8 cellular contexts compared by ENCODE assay signal in the genomic region with DNA sequence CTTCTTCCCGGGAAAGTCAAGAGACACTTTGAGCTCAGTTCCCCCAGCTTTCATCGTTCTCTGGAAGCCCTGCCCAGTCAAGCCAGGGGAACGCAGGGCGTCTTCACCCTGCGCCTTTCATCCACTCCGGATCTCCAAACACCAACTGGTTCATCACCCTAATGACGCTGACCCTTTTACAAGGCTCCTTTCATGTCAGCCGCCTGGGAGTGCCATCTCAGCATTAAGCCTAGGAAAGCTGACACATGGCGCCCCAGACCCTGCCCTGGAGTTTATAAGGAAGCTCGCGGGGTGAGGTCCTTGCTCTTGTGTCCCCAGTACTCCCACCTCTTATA. TPM values are rescaled to one million over a fixed set of nuclear protein-coding genes. Genes with fewer than 3 reads are reported as not detected.
A peak's percentile ranks its signal among the peaks of the same experiment; 100 is the strongest.
DNase-seq lines count a peak whose midpoint lies in the region; ATAC-seq and TF ChIP-seq lines count a peak whose summit lies in the region.

No MANE protein-coding gene starts in this region.

- TF ChIP-seq CTCF in cardiac muscle cell (IDR thresholded peaks at IDR 0.05; ENCODE audit: low read depth, low read length) (no peak), fibroblast of mammary gland (conservative IDR thresholded peaks at IDR 0.05; ENCODE audit: control insufficient read depth, insufficient read depth, low read depth, low read length) (no peak), gastrocnemius medialis (IDR thresholded peaks at IDR 0.05 in 4 of 5, conservative IDR thresholded peaks at IDR 0.05 in 1 of 5) (no peak)

- H3K27ac Mint-ChIP-seq in T-cell = peak overlapping the region; percentile 93 to 99

- H3K27me3 ChIP-seq in cardiac muscle cell (no peaks in the 10 kb centered on the region), gastrocnemius medialis (no peaks in the 10 kb centered on the region)

- H3K4me3 ChIP-seq in cardiac muscle cell (peak overlapping the region; percentile 64), fibroblast of mammary gland (ENCODE audit: control insufficient read depth, low read depth, low read length) (peak overlapping the region; percentile 97), gastrocnemius medialis (peak overlapping the region; percentile 85 to 98 (median 89))

- CTCF ChIA-PET in T-cell (lab: Charles Lee) = interaction anchor here in 1 of 2 donors (0.6 to 1.9 kb wide), 10 partner anchors 9 to 1466 kb away, joined by 3 to 11 read pairs (median 4); a partner anchor contains a TSS

- peak overlapping the region; percentile 93 to 100 (median 99) for H3K4me3 Mint-ChIP-seq in T-cell

- intact Hi-C loops in left ventricle myocardium superior (cut with micrococcal nuclease) = no loop called here
- intact Hi-C loops in gastrocnemius medialis (cut with DNase I; ENCODE audit: low total_unique reads) = loop anchor here (2.0 to 5.0 kb wide), 2 partner anchors 51 to 231 kb away; a partner anchor contains a TSS

- H3K9me3 ChIP-seq in cardiac muscle cell (ENCODE audit: low read depth) (no peaks in the 10 kb centered on the region), gastrocnemius medialis (no peaks in the 10 kb centered on the region)

- POLR2A ChIA-PET in T-cell (lab: Charles Lee) = interaction anchor here (0.8 to 1.6 kb wide), 5 partner anchors 27 to 96 kb away, joined by 3 to 15 read pairs (median 4); a partner anchor contains a TSS

- DNase-seq in cardiac muscle cell (ENCODE audit: low read depth in 1 of 2, low spot score in 1 of 2) (no peak), left ventricle myocardium superior (no peak), T-cell (no peak), fibroblast of mammary gland (ENCODE audit: low read depth) (no peak), gastrocnemius medialis (no peak), OCI-M2 (lab: John Stamatoyannopoulos, UW; ENCODE audit: unreplicated experiment) (no peak)

- peaks cover 68 to 81% (median 74%) of the 10 kb centered on the region in 3 donors for H3K4me1 Mint-ChIP-seq in T-cell

- peak overlapping the region; percentile 94 for H3K27ac ChIP-seq in cardiac muscle cell
- H3K27ac ChIP-seq in gastrocnemius medialis = peak overlapping the region; percentile 88 to 98 (median 92)

- TF ChIP-seq POLR2A in gastrocnemius medialis (IDR thresholded peaks at IDR 0.05) = no peak

- no peaks in the 10 kb centered on the region for H3K27me3 Mint-ChIP-seq in T-cell

- in situ Hi-C loops in gastrocnemius medialis (cut with MboI; ENCODE audit: low sequenced_read_pairs in 4 of 4) = no loop called here

- H3K4me1 ChIP-seq in cardiac muscle cell (ENCODE audit: low read depth) = peaks cover 13% of the 10 kb centered on the region
- peaks cover 60 to 61% of the 10 kb centered on the region in 2 donors for H3K4me1 ChIP-seq in gastrocnemius medialis

- peaks cover 4% of the 10 kb centered on the region for H3K36me3 Mint-ChIP-seq in T-cell

- H3K36me3 ChIP-seq in cardiac muscle cell (peaks cover 9% of the 10 kb centered on the region), gastrocnemius medialis (peaks cover 0 to 12% of the 10 kb centered on the region in 2 donors)

- ATAC-seq in left ventricle myocardium superior (no peak), T-cell (replicated peaks in 1 of 4) (peak in 3 of 4 experiments; percentile 0 to 5 (median 2)), gastrocnemius medialis (no peak), GM18870 (IDR thresholded peaks at IDR 0.05; ENCODE audit: unreplicated experiment) (no peak), HG03442 (IDR thresholded peaks at IDR 0.05; ENCODE audit: unreplicated experiment) (no peak)

- H3K9me3 Mint-ChIP-seq in T-cell = no peaks in the 10 kb centered on the region

RNA-seq across cellular contexts. Expression of a gene that starts 0.6 kb away (rescaled TPM):
- total RNA-seq in cardiac muscle cell (66.6 and 79.2 TPM in 2 replicates), left ventricle myocardium superior (76.6 TPM), T-cell (100 to 1,000 TPM; 107 to 129 (median 112) TPM), gastrocnemius medialis (10 to 100 TPM; 64.4 to 78.9 (median 66.4) TPM)
- polyA plus RNA-seq in cardiac muscle cell = 83.8 and 90.0 TPM in 2 replicates

RNA-seq across cellular contexts. Expression of a gene that starts 2.1 kb away (rescaled TPM):
- 113 and 125 TPM in 2 replicates for total RNA-seq in cardiac muscle cell
- polyA plus RNA-seq in cardiac muscle cell = 98.2 and 107 TPM in 2 replicates
- 44.8 TPM for total RNA-seq in left ventricle myocardium superior
- total RNA-seq in T-cell = 10 to 100 TPM; 11.0 to 19.6 (median 18.4) TPM
- 10 to 100 TPM; 48.8 to 77.0 (median 63.4) TPM for total RNA-seq in gastrocnemius medialis

RNA-seq across cellular contexts. Expression of a gene that starts 32.6 kb away (rescaled TPM):
- total RNA-seq in cardiac muscle cell (6.2 and 7.6 TPM in 2 replicates), left ventricle myocardium superior (0.52 TPM), T-cell (1 to 10 TPM in 1 of 5 donors, under 1 TPM in 4; 0.35 to 1.1 (median 0.89) TPM), gastrocnemius medialis (under 1 TPM; 0.13 to 0.86 (median 0.38) TPM)
- 4.5 and 4.7 TPM in 2 replicates for polyA plus RNA-seq in cardiac muscle cell

RNA-seq across cellular contexts. Expression of a gene that starts 51.2 kb away (rescaled TPM):
- total RNA-seq in cardiac muscle cell (69.0 and 70.0 TPM in 2 replicates), left ventricle myocardium superior (28.6 TPM), T-cell (10 to 100 TPM; 24.4 to 36.2 (median 34.3) TPM), gastrocnemius medialis (10 to 100 TPM; 15.1 to 26.2 (median 20.4) TPM)
- polyA plus RNA-seq in cardiac muscle cell = 79.4 and 82.8 TPM in 2 replicates

Comparison
In these comparisons a context has a peak if more than half of its experiments do, and no peak if none do; other contexts are left out.
1. ATAC-seq: peak in T-cell (3 of 4); none in left ventricle myocardium superior (single experiment), gastrocnemius medialis (0 of 2), GM18870 (single experiment) and HG03442 (single experiment).
2. Peak in every context shown above with its lines, with median percentiles within 50 percentile points of each other: H3K4me3 ChIP-seq.